Comparison of ENCODE assay signal across 1 cellular context in genomic region chr10:6153845-6154244, GRCh38.
TF ChIP-seq lines count a peak whose summit lies in the region.

No MANE protein-coding gene starts in this region.

TF ChIP-seq in IMR-90, 13 proteins besides CTCF, POLR2A, EP300 and RAD21 (continued from another document):
- TF ChIP-seq FOS (IDR thresholded peaks at IDR 0.05; ENCODE audit: low read depth, low read length) = no peak
- TF ChIP-seq NFE2L2 (IDR thresholded peaks at IDR 0.05; ENCODE audit: low read depth, low read length) = no peak
- no peak for TF ChIP-seq CHD1 (IDR thresholded peaks at IDR 0.05; ENCODE audit: low read depth, low read length)
